ENCODE assay signal across 9 cellular contexts in genomic region chr1:181423301-181423918, GRCh38. TPM values are rescaled to one million over a fixed set of nuclear protein-coding genes. Genes with fewer than 3 reads are reported as not detected.
DNase-seq lines count a peak whose midpoint lies in the region; ATAC-seq and TF ChIP-seq lines count a peak whose summit lies in the region.
"Had no signal": no experiment of that assay in that cellular context is flagged by ENCODE, and none has a peak within 500 bp of the region (broad histone marks: within the 10 kb centered on the region; RNA-seq: fewer than 3 reads in every experiment).

No MANE protein-coding gene starts in this region.

- POLR2A ChIA-PET in T-cell (lab: Charles Lee), result interaction anchor here in 1 of 2 donors (0.6 kb wide), 1 partner anchor 334 kb away, joined by 6 read pairs; no protein-coding TSS in a partner anchor

- no peaks in the 10 kb centered on the region for H3K9me3 Mint-ChIP-seq in T-cell
- H3K9me3 Mint-ChIP-seq in neural progenitor cell, result no peaks in the 10 kb centered on the region
- H3K9me3 Mint-ChIP-seq: stimulated activated naive CD8-positive, alpha-beta T cell treated with anti-CD3 and anti-CD28 coated beads, Interleukin-15, Interleukin-2, amounts not matched to agents 100 ng/mL and 50 ng/mL, for 24 hours had no signal

- no peaks in the 10 kb centered on the region for H3K9me2 ChIP-seq in MM.1S (replicated peaks; ENCODE audit: insufficient read depth, low read length)

- H3K9ac ChIP-seq in MM.1S (ENCODE audit: low read length), result no peak overlapping the region
- H3K9ac ChIP-seq in neural progenitor cell, result no peak overlapping the region

- H3F3A ChIP-seq in MM.1S (ENCODE audit: insufficient read depth, low read length) (no peaks in the 10 kb centered on the region), neural progenitor cell (ENCODE audit: low read depth) (no peaks in the 10 kb centered on the region)

- TF ChIP-seq CTCF in MM.1S (IDR thresholded peaks at IDR 0.05; ENCODE audit: low read length) (peak; percentile 64), neural progenitor cell (IDR thresholded peaks at IDR 0.05) (peak; percentile 63)

- no peaks in the 10 kb centered on the region for H4K20me1 ChIP-seq in MM.1S (ENCODE audit: insufficient read depth, low read length)
- H4K20me1 ChIP-seq in neural progenitor cell (ENCODE audit: low read depth), result no peaks in the 10 kb centered on the region

- H2AFZ ChIP-seq in MM.1S (ENCODE audit: low read length), result no peak overlapping the region
- H2AFZ ChIP-seq in neural progenitor cell (replicated peaks), result no peak overlapping the region

- H3K4me1 Mint-ChIP-seq in T-cell (peaks cover 0 to 18% (median 13%) of the 10 kb centered on the region in 3 donors), neural progenitor cell (peaks cover 6% of the 10 kb centered on the region)

- no peaks in the 10 kb centered on the region for H3K9me3 ChIP-seq in MM.1S (replicated peaks; ENCODE audit: insufficient read depth, low read length)
- no peaks in the 10 kb centered on the region for H3K9me3 ChIP-seq in neural progenitor cell (ENCODE audit: low read depth)

- H3K4me3 Mint-ChIP-seq in T-cell (no peak overlapping the region), neural progenitor cell (no peak overlapping the region)
- H3K4me3 Mint-ChIP-seq: stimulated activated naive CD8-positive, alpha-beta T cell treated with anti-CD3 and anti-CD28 coated beads, Interleukin-15, Interleukin-2, amounts not matched to agents 100 ng/mL and 50 ng/mL, for 24 hours had no signal

- H3K27ac ChIP-seq in MM.1S (ENCODE audit: low read length) (no peak overlapping the region), neural progenitor cell (no peak overlapping the region)

- H3K27me3 Mint-ChIP-seq in T-cell (peaks cover 15 to 27% of the 10 kb centered on the region in 2 donors), neural progenitor cell (ENCODE audit: insufficient read depth, low read depth) (peaks cover 5% of the 10 kb centered on the region)

- H3K27ac Mint-ChIP-seq in T-cell (no peak overlapping the region), neural progenitor cell (no peak overlapping the region)
- H3K27ac Mint-ChIP-seq: stimulated activated naive CD8-positive, alpha-beta T cell treated with anti-CD3 and anti-CD28 coated beads, Interleukin-15, Interleukin-2, amounts not matched to agents 100 ng/mL and 50 ng/mL, for 24 hours had no signal

- H3K79me2 ChIP-seq in MM.1S (ENCODE audit: low read length), result no peaks in the 10 kb centered on the region
- no peaks in the 10 kb centered on the region for H3K79me2 ChIP-seq in neural progenitor cell (ENCODE audit: low read depth)

- H3K4me3 ChIP-seq in MM.1S (ENCODE audit: low read length) (no peak overlapping the region), neural progenitor cell (no peak overlapping the region)

- H3K36me3 Mint-ChIP-seq in T-cell (no peaks in the 10 kb centered on the region), neural progenitor cell (no peaks in the 10 kb centered on the region)

- H3K4me2 ChIP-seq in MM.1S (ENCODE audit: low read depth, low read length), result no peak overlapping the region
- H3K4me2 ChIP-seq in neural progenitor cell, result no peak overlapping the region

- H3K4me1 ChIP-seq in MM.1S (ENCODE audit: low read length), result no peaks in the 10 kb centered on the region
- H3K4me1 ChIP-seq in neural progenitor cell, result no peaks in the 10 kb centered on the region

- no peaks in the 10 kb centered on the region for H3K36me3 ChIP-seq in MM.1S (replicated peaks; ENCODE audit: insufficient read depth, low read length)
- H3K36me3 ChIP-seq in neural progenitor cell, result no peaks in the 10 kb centered on the region

- DNase-seq in activated CD8-positive, alpha-beta memory T cell treated with anti-CD3 and anti-CD28 coated beads, Interleukin-2, amount 50 U/mL, for 4 hours, result peak; percentile 41
- DNase-seq in activated CD8-positive, alpha-beta memory T cell treated with anti-CD3 and anti-CD28 coated beads, Interleukin-2, amount 50 U/mL, for 48 hours, result no peak
- DNase-seq in MM.1S (peak; percentile 50), T-cell (peak in 31 of 34 experiments; percentile 8 to 61 (median 32)), ecto neural progenitor cell (ENCODE audit: low spot score) (peak; percentile 55), neural progenitor cell (ENCODE audit: low spot score) (peak; percentile 73)

- peak; percentile 54 to 77 (median 69) for ATAC-seq in T-cell (replicated peaks in 1 of 4)
- no peak for ATAC-seq in GM21381 (IDR thresholded peaks at IDR 0.05; ENCODE audit: unreplicated experiment)
- no peak for ATAC-seq in GM18520 (IDR thresholded peaks at IDR 0.05; ENCODE audit: unreplicated experiment)

- CTCF ChIA-PET in T-cell (lab: Charles Lee), result interaction anchor here (0.6 to 2.5 kb wide), 16 partner anchors 12 to 1430 kb away, joined by 3 to 20 read pairs (median 4); no protein-coding TSS in a partner anchor

- H3K27me3 ChIP-seq in MM.1S (replicated peaks; ENCODE audit: insufficient read depth, low read length), result no peaks in the 10 kb centered on the region
- peaks cover 12% of the 10 kb centered on the region for H3K27me3 ChIP-seq in neural progenitor cell

RNA-seq across cellular contexts. Expression of gene CACNA1E, which starts 59.9 kb away (rescaled TPM):
- total RNA-seq in T-cell (under 1 TPM in 3 of 5 donors, not detected in 2; 0.03 to 0.10 (median 0.03) TPM), neural progenitor cell (ENCODE audit: low replicate concordance) (2.1 TPM in 2 replicates)

Comparison
In these comparisons a context has a peak if more than half of its experiments do, and no peak if none do; other contexts are left out.
1. ATAC-seq: peak in T-cell (4 of 4); none in GM21381 (single experiment) and GM18520 (single experiment).